ENCODE assay signal across 1 cellular context in genomic region chr14:22560638-22561365, GRCh38.
TF ChIP-seq lines count a peak whose summit lies in the region.

No MANE protein-coding gene starts in this region.

TF ChIP-seq in HepG2, 621 proteins besides CTCF, POLR2A, EP300 and RAD21 (continued from another document and continues in another):
- TF ChIP-seq ARID5B (CRISPR knock-in tag; IDR thresholded peaks at IDR 0.05) = peak; percentile 92
- no peak for TF ChIP-seq TEAD3 (CRISPR knock-in tag; optimal IDR thresholded peaks at IDR 0.05; ENCODE audit: borderline replicate concordance)
- peak; percentile 93 for TF ChIP-seq PHF21A (CRISPR knock-in tag; IDR thresholded peaks at IDR 0.05)
- no peak for TF ChIP-seq BRD4 (CRISPR knock-in tag; IDR thresholded peaks at IDR 0.05)
- no peak for TF ChIP-seq ZNF724P (CRISPR knock-in tag; IDR thresholded peaks at IDR 0.05; ENCODE audit: borderline replicate concordance)
- no peak for TF ChIP-seq ZSCAN9 (CRISPR knock-in tag; IDR thresholded peaks at IDR 0.05; ENCODE audit: borderline replicate concordance)
- TF ChIP-seq ZNF615 (CRISPR knock-in tag; IDR thresholded peaks at IDR 0.05; ENCODE audit: borderline replicate concordance) = no peak
- peak; percentile 85 for TF ChIP-seq FOXA3 (CRISPR knock-in tag; IDR thresholded peaks at IDR 0.05)
- TF ChIP-seq ZNF160 (CRISPR knock-in tag; IDR thresholded peaks at IDR 0.05) = no peak
- no peak for TF ChIP-seq KDM2A (CRISPR knock-in tag; IDR thresholded peaks at IDR 0.05; ENCODE audit: borderline replicate concordance, low read depth)
- TF ChIP-seq ZNF367 (CRISPR knock-in tag; IDR thresholded peaks at IDR 0.05; ENCODE audit: borderline replicate concordance) = no peak
- TF ChIP-seq ZNF280D (CRISPR knock-in tag; IDR thresholded peaks at IDR 0.05) = no peak; the same call in 1 of the 2 replicates
- no peak for TF ChIP-seq ZNF747 (CRISPR knock-in tag; IDR thresholded peaks at IDR 0.05; ENCODE audit: borderline replicate concordance)
- TF ChIP-seq PCBP2 (optimal IDR thresholded peaks at IDR 0.05; ENCODE audit: low read depth, low read length, poor library complexity, severe bottlenecking) = no peak
- peak; percentile 88; the same call in 1 of the 2 replicates for TF ChIP-seq TARDBP (CRISPR knock-in tag; IDR thresholded peaks at IDR 0.05)
- TF ChIP-seq FOXC1 (CRISPR knock-in tag; IDR thresholded peaks at IDR 0.05; ENCODE audit: borderline replicate concordance) = no peak
- peak; percentile 80; the same call in 1 of the 2 replicates for TF ChIP-seq CSRNP1 (CRISPR knock-in tag; IDR thresholded peaks at IDR 0.05)
- peak; percentile 78 for TF ChIP-seq ZBTB33 (CRISPR knock-in tag; IDR thresholded peaks at IDR 0.05)
- no peak for TF ChIP-seq DDIT3 (CRISPR knock-in tag; IDR thresholded peaks at IDR 0.05)
- no peak for TF ChIP-seq SMAD1 (CRISPR knock-in tag; IDR thresholded peaks at IDR 0.05; ENCODE audit: borderline replicate concordance, low read depth)
- no peak for TF ChIP-seq ZNF619 (CRISPR knock-in tag; IDR thresholded peaks at IDR 0.05)
- no peak for TF ChIP-seq RBAK (CRISPR knock-in tag; IDR thresholded peaks at IDR 0.05)
- TF ChIP-seq ZBTB21 (CRISPR knock-in tag; IDR thresholded peaks at IDR 0.05) = 0 out of 2 replicates have a peak, but pooled peaks have one; percentile 13
- TF ChIP-seq CENPBD1 (CRISPR knock-in tag; IDR thresholded peaks at IDR 0.05; ENCODE audit: borderline replicate concordance, low read depth) = no peak
- TF ChIP-seq HMGXB4 (CRISPR knock-in tag; IDR thresholded peaks at IDR 0.05; ENCODE audit: borderline replicate concordance in 1 of 2, low read depth in 1 of 2) = peak; percentile 29 to 34; a peak in 1 of 4 replicates
- no peak for TF ChIP-seq ZBTB40 (IDR thresholded peaks at IDR 0.05)
- no peak for TF ChIP-seq ZBTB40 (CRISPR knock-in tag; IDR thresholded peaks at IDR 0.05)
- no peak for TF ChIP-seq ZNF362 (CRISPR knock-in tag; IDR thresholded peaks at IDR 0.05; ENCODE audit: borderline replicate concordance)
